9 cellular contexts compared by ENCODE assay signal in genomic region chr4:123398803-123399637, GRCh38. TPM values are rescaled to one million over a fixed set of nuclear protein-coding genes. Genes with fewer than 3 reads are reported as not detected.
DNase-seq lines count a peak whose midpoint lies in the region; ATAC-seq, FAIRE-seq and TF ChIP-seq lines count a peak whose summit lies in the region.
"Had no signal": no experiment of that assay in that cellular context is flagged by ENCODE, and none has a peak within 500 bp of the region (broad histone marks: within the 10 kb centered on the region; RNA-seq: fewer than 3 reads in every experiment).

No MANE protein-coding gene starts in this region.

- peak overlapping the region; percentile 38 for H3K4me3 ChIP-seq in CD4-positive, CD25-positive, alpha-beta regulatory T cell (ENCODE audit: low read depth, low read length)
- H3K4me3 ChIP-seq in right cardiac atrium (ENCODE audit: low read length), result peak overlapping the region; percentile 63

- peak; percentile 14 to 26 for ATAC-seq in CD4-positive, CD25-positive, alpha-beta regulatory T cell (ENCODE audit: low read depth in 2 of 2)
- ATAC-seq in GM19372 (IDR thresholded peaks at IDR 0.05; ENCODE audit: low read depth, unreplicated experiment) (peak; percentile 25), HG03520 (IDR thresholded peaks at IDR 0.05; ENCODE audit: unreplicated experiment) (peak; percentile 19), right cardiac atrium (peak; percentile 46 to 55)

- peak; percentile 9 to 21 (median 15) for DNase-seq in CD4-positive, CD25-positive, alpha-beta regulatory T cell
- DNase-seq in T follicular helper cell (ENCODE audit: low read depth) (peak; percentile 26), amygdala (lab: John Stamatoyannopoulos, UW) (peak in 44 of 56 donors; percentile 5 to 76 (median 36)), right cardiac atrium (peak; percentile 49 to 81 (median 80)), renal cortical epithelial cell (ENCODE audit: low read depth) (peak; percentile 75), H54 (ENCODE audit: insufficient read length, low spot score) (no peak)

- H3K27me3 ChIP-seq in CD4-positive, CD25-positive, alpha-beta regulatory T cell (ENCODE audit: control insufficient read depth, insufficient read depth, low read length), result peaks cover 30% of the 10 kb centered on the region
- no peaks in the 10 kb centered on the region for H3K27me3 ChIP-seq in right cardiac atrium (ENCODE audit: control insufficient read depth, insufficient read depth)

- peak overlapping the region; percentile 86 to 91 (median 88) for H3K4me3 Mint-ChIP-seq in CD4-positive, CD25-positive, alpha-beta regulatory T cell

- peak overlapping the region; percentile 57 to 90 (median 77) for H3K27ac Mint-ChIP-seq in CD4-positive, CD25-positive, alpha-beta regulatory T cell

- no peaks in the 10 kb centered on the region for H3K9me3 ChIP-seq in CD4-positive, CD25-positive, alpha-beta regulatory T cell (ENCODE audit: control insufficient read depth in 2 of 2, low read length in 2 of 2)
- H3K9me3 ChIP-seq in right cardiac atrium (ENCODE audit: control insufficient read depth, low read length), result no peaks in the 10 kb centered on the region

- no peaks in the 10 kb centered on the region for H3K36me3 ChIP-seq in CD4-positive, CD25-positive, alpha-beta regulatory T cell (ENCODE audit: control insufficient read depth, insufficient read depth, low read length)

- peaks cover 0 to 3% (median 0%) of the 10 kb centered on the region in 7 donors for H3K9me3 Mint-ChIP-seq in CD4-positive, CD25-positive, alpha-beta regulatory T cell

- intact Hi-C loops in right cardiac atrium (cut with DNase I), result loop anchor here in 3 of 4 donors (10.0 kb wide), 4 partner anchors 154 to 716 kb away; no protein-coding TSS in a partner anchor

- no peak overlapping the region for H3K27ac ChIP-seq in CD4-positive, CD25-positive, alpha-beta regulatory T cell (ENCODE audit: insufficient read depth, low read length, poor library complexity, severe bottlenecking)
- H3K27ac ChIP-seq in right cardiac atrium (ENCODE audit: low read length), result peak overlapping the region; percentile 39

- peaks cover 44% of the 10 kb centered on the region for H3K27me3 Mint-ChIP-seq in CD4-positive, CD25-positive, alpha-beta regulatory T cell

- peaks cover 4% of the 10 kb centered on the region for H3K36me3 Mint-ChIP-seq in CD4-positive, CD25-positive, alpha-beta regulatory T cell

- H3K4me1 ChIP-seq in CD4-positive, CD25-positive, alpha-beta regulatory T cell (ENCODE audit: control insufficient read depth, insufficient read depth, low read length, poor library complexity, severe bottlenecking), result peaks cover 31% of the 10 kb centered on the region
- H3K4me1 ChIP-seq in right cardiac atrium (ENCODE audit: control insufficient read depth, insufficient read depth, low read length), result no peaks in the 10 kb centered on the region

- no peak for TF ChIP-seq POLR2A in H54 (IDR thresholded peaks at IDR 0.05; ENCODE audit: low read depth, low read length)

- peaks cover 11 to 34% (median 22%) of the 10 kb centered on the region in 4 donors for H3K4me1 Mint-ChIP-seq in CD4-positive, CD25-positive, alpha-beta regulatory T cell

- under 1% methylated on average over 45 of the region's 45 CpGs for WGBS in right cardiac atrium

- FAIRE-seq in H54 (lab: Jason Lieb, UNC), result no peak
- FAIRE-seq: TTC549 had no signal

RNA-seq across cellular contexts. Expression of gene SPRY1, which starts 2.4 kb away (rescaled TPM):
- 6.4 TPM for total RNA-seq in CD4-positive, CD25-positive, alpha-beta regulatory T cell
- 1 to 10 TPM; 2.0 to 5.1 (median 3.8) TPM for polyA plus RNA-seq in CD4-positive, CD25-positive, alpha-beta regulatory T cell
- total RNA-seq in right cardiac atrium (10 to 100 TPM; 26.3 to 60.4 (median 50.0) TPM), renal cortical epithelial cell (7.9 and 8.0 TPM in 2 replicates)
- polyA plus RNA-seq in right cardiac atrium, result 21.3 TPM
